In the genomic region with DNA sequence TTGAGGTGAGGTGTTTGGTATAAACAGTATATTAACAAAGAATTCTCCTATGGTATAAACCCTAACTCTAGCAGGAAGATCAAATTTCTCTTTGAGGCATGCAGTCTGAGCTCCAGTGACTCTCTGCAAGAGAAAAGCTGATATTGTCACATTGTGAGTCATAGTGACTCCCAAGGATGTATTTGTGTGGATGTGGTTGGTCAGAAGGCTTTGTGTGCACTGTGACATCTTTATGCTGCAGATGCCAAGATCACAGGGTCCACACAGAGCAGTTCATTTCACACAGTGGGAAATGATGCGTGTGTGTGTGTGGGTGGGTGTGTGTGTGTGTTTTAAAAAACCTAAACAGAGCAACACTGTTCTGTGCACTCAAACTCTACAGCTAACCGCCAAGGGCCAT, we compare ENCODE assay signal across 14 cellular contexts.
DNase-seq lines count a peak whose midpoint lies in the region; ATAC-seq, FAIRE-seq and TF ChIP-seq lines count a peak whose summit lies in the region.
"Had no signal": no experiment of that assay in that cellular context is flagged by ENCODE, and none has a peak within 500 bp of the region (broad histone marks: within the 10 kb centered on the region; RNA-seq: fewer than 3 reads in every experiment).

No MANE protein-coding gene starts in this region.

- in situ Hi-C loops in brain microvascular endothelial cell (cut with HindIII; ENCODE audit: low pct_ligation_motif_present, low sequenced_read_pairs) = no loop called here

- POLR2A ChIA-PET in BJ (lab: Charles Lee) = no interaction called here

- WGBS in mesodermal cell (ENCODE audit: insufficient coverage in 2 of 2), 2 experiments = no CpG with 5 or more reads among the region's 2 CpGs

- peak; percentile 84 for FAIRE-seq in HTR-8/SVneo (lab: Jason Lieb, UNC)
- FAIRE-seq: kidney had no signal

- ATAC-seq in HG03442 (IDR thresholded peaks at IDR 0.05; ENCODE audit: unreplicated experiment) (no peak), HG03045 (IDR thresholded peaks at IDR 0.05; ENCODE audit: unreplicated experiment) (no peak), GM18502 (IDR thresholded peaks at IDR 0.05; ENCODE audit: poor library complexity, unreplicated experiment) (no peak)

- CTCF ChIA-PET in BJ (lab: Yijun Ruan, JAX) = no interaction called here

- no peak overlapping the region for H3K4me3 ChIP-seq in BJ (ENCODE audit: low read depth, low read length)
- H3K4me3 ChIP-seq in brain microvascular endothelial cell (ENCODE audit: low read depth, low read length) = no peak overlapping the region
- no peak overlapping the region for H3K4me3 ChIP-seq in mesodermal cell (ENCODE audit: extremely low read depth, insufficient read depth, low read length, poor library complexity, severe bottlenecking)
- H3K4me3 ChIP-seq: uterus had no signal

- H3K27me3 ChIP-seq in BJ (ENCODE audit: control insufficient read depth, insufficient read depth, low read length) (no peaks in the 10 kb centered on the region), brain microvascular endothelial cell (replicated peaks) (no peaks in the 10 kb centered on the region)
- H3K27me3 ChIP-seq: uterus had no signal

- TF ChIP-seq CTCF in BJ (IDR thresholded peaks at IDR 0.05; ENCODE audit: insufficient read depth, low read depth, low read length) (no peak), brain microvascular endothelial cell (IDR thresholded peaks at IDR 0.05; ENCODE audit: low read depth, low read length, missing control alignments) (no peak)

- H3K27ac ChIP-seq in brain microvascular endothelial cell = peak overlapping the region; percentile 56
- peak overlapping the region; percentile 75 for H3K27ac ChIP-seq in mesodermal cell (ENCODE audit: low read depth, low read length, severe bottlenecking)
- H3K27ac ChIP-seq: uterus had no signal

- no peaks in the 10 kb centered on the region for H3K36me3 ChIP-seq in BJ (ENCODE audit: control insufficient read depth, insufficient read depth, low read length)
- H3K36me3 ChIP-seq in brain microvascular endothelial cell (replicated peaks) = no peaks in the 10 kb centered on the region
- no peaks in the 10 kb centered on the region for H3K36me3 ChIP-seq in mesodermal cell (ENCODE audit: control insufficient read depth, insufficient read depth, low read length)
- H3K36me3 ChIP-seq: uterus had no signal

- DNase-seq in BJ (ENCODE audit: low read depth) (peak; percentile 9), HTR-8/SVneo (ENCODE audit: insufficient read length, low spot score) (peak; percentile 23), brain microvascular endothelial cell (peak; percentile 88), hippocampal formation (lab: John Stamatoyannopoulos, UW) (no peak)
- DNase-seq: activated CD4-positive, alpha-beta memory T cell treated with anti-CD3 and anti-CD28 coated beads for 36 hours; activated effector memory CD4-positive, alpha-beta T cell treated with Interleukin-2 at 50 U/mL for 16 hours; anterior cingulate cortex; kidney; NCI-H1092; uterus had no signal

- H3K9me3 ChIP-seq in mesodermal cell (ENCODE audit: control insufficient read depth, low read length) = no peaks in the 10 kb centered on the region
- H3K9me3 ChIP-seq: uterus had no signal

- H3K4me1 ChIP-seq in mesodermal cell (ENCODE audit: control insufficient read depth, insufficient read depth, low read length, poor library complexity, severe bottlenecking) = peaks cover 17% of the 10 kb centered on the region
- H3K4me1 ChIP-seq: uterus had no signal

Comparison
In these comparisons a context has a peak if more than half of its experiments do, and no peak if none do; other contexts are left out.
1. DNase-seq: peak in BJ (single experiment), HTR-8/SVneo (single experiment) and brain microvascular endothelial cell (single experiment); none in hippocampal formation (0 of 2).